ENCODE assay signal across 19 cellular contexts in the genomic region with DNA sequence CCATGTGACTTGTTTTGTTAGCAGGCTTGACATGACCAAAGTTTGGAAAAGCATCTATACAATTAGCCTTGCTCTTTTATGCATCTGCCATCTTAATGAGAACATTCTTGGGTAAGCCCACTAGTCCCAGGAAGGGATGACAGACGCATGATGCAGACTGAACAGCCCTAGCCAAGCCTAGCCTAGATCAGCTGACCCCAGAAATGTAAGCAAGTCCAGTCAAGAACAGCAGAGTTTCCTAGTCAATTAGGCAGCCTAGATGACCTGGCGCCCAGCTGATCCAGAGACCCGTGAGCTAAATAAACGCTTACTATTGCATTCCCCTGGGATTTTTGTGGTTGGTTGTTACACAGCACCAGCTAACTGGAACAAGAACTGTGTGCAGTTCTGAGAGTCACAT.
DNase-seq lines count a peak whose midpoint lies in the region; ATAC-seq, FAIRE-seq and TF ChIP-seq lines count a peak whose summit lies in the region.
"Had no signal": no experiment of that assay in that cellular context is flagged by ENCODE, and none has a peak within 500 bp of the region (broad histone marks: within the 10 kb centered on the region; RNA-seq: fewer than 3 reads in every experiment).

No MANE protein-coding gene starts in this region.

- in situ Hi-C loops in mammary epithelial cell (cut with MboI; ENCODE audit: low sequenced_read_pairs in 2 of 2): no loop called here

- H4K20me1 ChIP-seq in mammary epithelial cell (ENCODE audit: insufficient read depth, low read length) (no peaks in the 10 kb centered on the region), endothelial cell of umbilical vein (replicated peaks; ENCODE audit: control insufficient read depth, extremely low read depth, insufficient read depth, low read length) (no peaks in the 10 kb centered on the region)

- H3K27ac ChIP-seq in mammary epithelial cell (ENCODE audit: insufficient read depth, low read depth, low read length) (no peak overlapping the region), breast epithelium (no peak overlapping the region), endothelial cell of umbilical vein (ENCODE audit: insufficient read depth, low read depth, low read length) (no peak overlapping the region), left ventricle myocardium inferior (replicated peaks) (no peak overlapping the region), right atrium auricular region (no peak overlapping the region)
- H3K27ac ChIP-seq: 22Rv1 had no signal

- TF ChIP-seq CTCF in mammary epithelial cell (conservative IDR thresholded peaks at IDR 0.05 in 1 of 2, IDR thresholded peaks at IDR 0.05 in 1 of 2; ENCODE audit: extremely low read depth in 1 of 2, insufficient read depth in 1 of 2, low read depth in 1 of 2, low read length in 2 of 2): no peak
- no peak for TF ChIP-seq CTCF in breast epithelium (IDR thresholded peaks at IDR 0.05)
- no peak for TF ChIP-seq CTCF in endothelial cell of umbilical vein (IDR thresholded peaks at IDR 0.05; ENCODE audit: extremely low read depth in 1 of 2, insufficient read depth in 1 of 2, low read depth in 1 of 2, low read length in 2 of 2)
- no peak for TF ChIP-seq CTCF in left ventricle myocardium inferior (IDR thresholded peaks at IDR 0.05; ENCODE audit: borderline replicate concordance)
- no peak for TF ChIP-seq CTCF in BE2C (IDR thresholded peaks at IDR 0.05; ENCODE audit: low read depth, low read length)
- TF ChIP-seq CTCF in right atrium auricular region (IDR thresholded peaks at IDR 0.05): no peak

- H3K4me1 ChIP-seq in mammary epithelial cell (ENCODE audit: insufficient read depth, low read length) (peaks cover 6% of the 10 kb centered on the region), breast epithelium (no peaks in the 10 kb centered on the region), endothelial cell of umbilical vein (ENCODE audit: control insufficient read depth, extremely low read depth, insufficient read depth, low read length) (peaks cover 3% of the 10 kb centered on the region), left ventricle myocardium inferior (peaks cover 4% of the 10 kb centered on the region), BE2C (peaks cover 10% of the 10 kb centered on the region; the same call in 1 of the 2 replicates), right atrium auricular region (no peaks in the 10 kb centered on the region)

- POLR2A ChIA-PET in endothelial cell of umbilical vein (lab: Charles Lee): no interaction called here

- FAIRE-seq in endothelial cell of umbilical vein (lab: Jason Lieb, UNC): peak; percentile 8
- FAIRE-seq: GM12878, GM18507, HepG2, HTR-8/SVneo had no signal

- H3K4me3 ChIP-seq in mammary epithelial cell (replicated peaks in 1 of 3; ENCODE audit: insufficient read depth in 1 of 3, low read depth in 2 of 3, low read length in 3 of 3) (no peak overlapping the region), breast epithelium (no peak overlapping the region), endothelial cell of umbilical vein (replicated peaks in 1 of 3; ENCODE audit: insufficient read depth in 1 of 3, low read depth in 1 of 3, low read length in 3 of 3) (no peak overlapping the region), left ventricle myocardium inferior (no peak overlapping the region), BE2C (ENCODE audit: low read depth, low read length) (no peak overlapping the region), right atrium auricular region (no peak overlapping the region)
- H3K4me3 ChIP-seq: GM12878, GM23338 had no signal

- H3K9me3 ChIP-seq in mammary epithelial cell (replicated peaks; ENCODE audit: insufficient read depth, low read length) (no peaks in the 10 kb centered on the region), breast epithelium (no peaks in the 10 kb centered on the region), endothelial cell of umbilical vein (replicated peaks; ENCODE audit: control insufficient read depth, insufficient read depth, low read length) (no peaks in the 10 kb centered on the region), left ventricle myocardium inferior (replicated peaks) (no peaks in the 10 kb centered on the region), BE2C (no peaks in the 10 kb centered on the region; the same call in 1 of the 2 replicates), right atrium auricular region (no peaks in the 10 kb centered on the region)

- dilution Hi-C loops in mammary epithelial cell (cut with HindIII; ENCODE audit: low sequenced_read_pairs) (no loop called here), endothelial cell of umbilical vein (cut with MboI; ENCODE audit: extremely low pct_ligation_motif_present, low sequenced_read_pairs) (no loop called here)

- H3K36me3 ChIP-seq in mammary epithelial cell (ENCODE audit: insufficient read depth, low read length) (no peaks in the 10 kb centered on the region), breast epithelium (no peaks in the 10 kb centered on the region), endothelial cell of umbilical vein (ENCODE audit: control insufficient read depth in 2 of 2, extremely low read depth in 1 of 2, insufficient read depth in 2 of 2, low read length in 2 of 2) (no peaks in the 10 kb centered on the region), left ventricle myocardium inferior (no peaks in the 10 kb centered on the region), BE2C (no peaks in the 10 kb centered on the region), right atrium auricular region (no peaks in the 10 kb centered on the region)

- H3K9ac ChIP-seq in mammary epithelial cell (ENCODE audit: insufficient read depth, low read length) (no peak overlapping the region), endothelial cell of umbilical vein (replicated peaks; ENCODE audit: extremely low read depth, insufficient read depth, low read length) (no peak overlapping the region)

- no peak for TF ChIP-seq POLR2A in breast epithelium (IDR thresholded peaks at IDR 0.05)
- TF ChIP-seq POLR2A in endothelial cell of umbilical vein (IDR thresholded peaks at IDR 0.05; ENCODE audit: low read depth, low read length): no peak

- peak; percentile 72 for DNase-seq in mammary epithelial cell
- no peak for DNase-seq in breast epithelium (ENCODE audit: low spot score in 2 of 2)
- DNase-seq in endothelial cell of umbilical vein (ENCODE audit: low read depth, low spot score): no peak
- peak; percentile 5 for DNase-seq in kidney tubule cell (ENCODE audit: low spot score)
- DNase-seq in left ventricle myocardium inferior: no peak
- no peak for DNase-seq in BE2C
- DNase-seq in right atrium auricular region (ENCODE audit: low spot score): no peak
- DNase-seq: C1 segment of cervical spinal cord; Calu3; CD4-positive, alpha-beta T cell; DMS 273 treated with DMSO at 0.1 percent for 48 hours; H7 had no signal

- H3K9me1 ChIP-seq in endothelial cell of umbilical vein (replicated peaks; ENCODE audit: control insufficient read depth, extremely low read depth, insufficient read depth, low read length): no peaks in the 10 kb centered on the region

- intact Hi-C loops in mammary epithelial cell (cut with micrococcal nuclease): loop anchor here (10.0 kb wide), 1 partner anchor 375 kb away; no protein-coding TSS in a partner anchor
- intact Hi-C loops in breast epithelium (cut with DNase I; ENCODE audit: low total_unique reads): loop anchor here (5.0 kb wide), 1 partner anchor 508 kb away; no protein-coding TSS in a partner anchor
- intact Hi-C loops in endothelial cell of umbilical vein (cut with micrococcal nuclease): no loop called here
- intact Hi-C loops in left ventricle myocardium inferior (cut with micrococcal nuclease): no loop called here

- H2AFZ ChIP-seq in mammary epithelial cell (ENCODE audit: low read depth, low read length) (no peak overlapping the region), endothelial cell of umbilical vein (ENCODE audit: low read depth, low read length) (no peak overlapping the region)
- H2AFZ ChIP-seq: GM23338 had no signal

- H3K79me2 ChIP-seq in mammary epithelial cell (ENCODE audit: insufficient read depth, low read length): no peaks in the 10 kb centered on the region
- H3K79me2 ChIP-seq in endothelial cell of umbilical vein (ENCODE audit: control insufficient read depth, insufficient read depth, low read length): no peaks in the 10 kb centered on the region

- no TSS peak for BruUV-seq in mammary epithelial cell (replicated peaks; lab: Mats Ljungman, UMichigan)
- BruUV-seq in endothelial cell of umbilical vein (replicated peaks; lab: Mats Ljungman, UMichigan): no TSS peak

- H3K27me3 ChIP-seq in mammary epithelial cell (ENCODE audit: insufficient read depth, low read length) (no peaks in the 10 kb centered on the region), breast epithelium (peaks cover 0 to 77% of the 10 kb centered on the region in 2 donors), endothelial cell of umbilical vein (ENCODE audit: control insufficient read depth in 2 of 2, insufficient read depth in 2 of 2, low read length in 2 of 2) (no peaks in the 10 kb centered on the region), left ventricle myocardium inferior (ENCODE audit: low read depth) (no peaks in the 10 kb centered on the region), BE2C (no peaks in the 10 kb centered on the region), right atrium auricular region (no peaks in the 10 kb centered on the region)

- CTCF ChIA-PET in mammary epithelial cell (lab: Charles Lee; ENCODE audit: low non-redundant PET) (interaction anchor here (0.7 kb wide), 1 partner anchor 472 kb away, joined by 5 read pairs; no protein-coding TSS in a partner anchor), endothelial cell of umbilical vein (lab: Charles Lee) (no interaction called here)

- 62% methylated on average over 4 of the region's 4 CpGs for WGBS in mammary epithelial cell (ENCODE audit: low coverage, missing lambda C conversion rate)

- no peak for ATAC-seq in HG02610 (IDR thresholded peaks at IDR 0.05; ENCODE audit: unreplicated experiment)
- ATAC-seq: GM12878, GM23338, HepG2 had no signal

- H3K4me2 ChIP-seq in mammary epithelial cell (ENCODE audit: insufficient read depth, low read depth, low read length): no peak overlapping the region
- H3K4me2 ChIP-seq in endothelial cell of umbilical vein (ENCODE audit: insufficient read depth, low read length): no peak overlapping the region
- H3K4me2 ChIP-seq: GM23338 had no signal

TF ChIP-seq in endothelial cell of umbilical vein, 7 proteins besides CTCF, POLR2A, EP300 and RAD21 (continues in another document):
- TF ChIP-seq POLR2AphosphoS5 (IDR thresholded peaks at IDR 0.05; ENCODE audit: insufficient read depth, low read depth, low read length) (no peak), EZH2 (IDR thresholded peaks at IDR 0.05; ENCODE audit: borderline replicate concordance, low read depth, low read length, severe bottlenecking) (no peak), GATA2 (IDR thresholded peaks at IDR 0.05; ENCODE audit: insufficient read depth, insufficient read length, low read depth, low read length) (no peak), FOS (IDR thresholded peaks at IDR 0.05; ENCODE audit: borderline replicate concordance, insufficient read depth, low read length) (no peak), JUN (IDR thresholded peaks at IDR 0.05; ENCODE audit: borderline replicate concordance, insufficient read depth, insufficient read length, low read depth) (no peak)
- TF ChIP-seq, protein P1, sequence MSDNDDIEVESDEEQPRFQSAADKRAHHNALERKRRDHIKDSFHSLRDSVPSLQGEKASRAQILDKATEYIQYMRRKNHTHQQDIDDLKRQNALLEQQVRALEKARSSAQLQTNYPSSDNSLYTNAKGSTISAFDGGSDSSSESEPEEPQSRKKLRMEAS (IDR thresholded peaks at IDR 0.05; ENCODE audit: insufficient read depth, insufficient read length): no peak

Comparison
In these comparisons a context has a peak if more than half of its experiments do, and no peak if none do; other contexts are left out.
1. DNase-seq: peak in mammary epithelial cell (single experiment) and kidney tubule cell (single experiment); none in breast epithelium (0 of 2), endothelial cell of umbilical vein (single experiment), left ventricle myocardium inferior (single experiment), BE2C (single experiment) and right atrium auricular region (single experiment).
2. intact Hi-C loops: an anchor here in mammary epithelial cell (10.0 kb wide) and breast epithelium (5.0 kb wide); none called in endothelial cell of umbilical vein and left ventricle myocardium inferior.